In the genomic region with DNA sequence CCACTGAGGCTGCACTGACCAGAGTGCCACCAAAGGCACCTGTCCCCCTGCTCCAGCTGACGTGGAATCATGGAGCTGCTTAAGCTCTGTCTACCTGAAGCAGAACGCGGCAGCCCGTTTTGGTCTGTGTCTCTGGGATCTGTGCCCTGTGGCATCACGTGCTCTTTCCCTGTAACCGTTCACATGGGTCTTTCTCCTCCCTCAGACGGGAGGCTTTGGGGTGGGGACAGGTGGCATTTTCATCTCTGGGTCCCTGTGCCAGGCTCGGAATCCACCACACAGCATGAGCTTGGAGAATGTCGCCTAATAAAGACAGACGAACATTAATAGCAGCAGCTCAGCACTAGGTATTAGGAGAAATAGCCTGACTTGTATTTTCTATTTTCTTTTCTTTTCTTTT, we compare ENCODE assay signal across 16 cellular contexts. TPM values are rescaled to one million over a fixed set of nuclear protein-coding genes. Genes with fewer than 3 reads are reported as not detected.
DNase-seq lines count a peak whose midpoint lies in the region; ATAC-seq and TF ChIP-seq lines count a peak whose summit lies in the region.
"Had no signal": no experiment of that assay in that cellular context is flagged by ENCODE, and none has a peak within 500 bp of the region (broad histone marks: within the 10 kb centered on the region; RNA-seq: fewer than 3 reads in every experiment).

No MANE protein-coding gene starts in this region.

- H3K36me3 ChIP-seq in DOHH2 (ENCODE audit: control insufficient read depth, low read length): no peaks in the 10 kb centered on the region
- H3K36me3 ChIP-seq: ascending aorta, tibial nerve had no signal

- no peaks in the 10 kb centered on the region for H3K9me3 ChIP-seq in DOHH2 (ENCODE audit: control insufficient read depth, insufficient read depth, low read length)
- H3K9me3 ChIP-seq: A549, ascending aorta, tibial nerve had no signal

- H3F3A ChIP-seq in DOHH2 (ENCODE audit: control insufficient read depth, insufficient read depth): peaks cover 3% of the 10 kb centered on the region; the same call in 1 of the 2 replicates

- peaks cover 9% of the 10 kb centered on the region for H3K27me3 Mint-ChIP-seq in T-helper 2 cell treated with Interferon-gamma antibody and Interleukin-4, amounts not matched to agents 5 μg/mL and 100 μg/mL, for 36 hours (ENCODE audit: low read depth)
- H3K27me3 Mint-ChIP-seq in neural crest cell (ENCODE audit: low read depth): peaks cover 23% of the 10 kb centered on the region
- H3K27me3 Mint-ChIP-seq in activated CD8-positive, alpha-beta memory T cell treated with anti-CD3 and anti-CD28 coated beads, Interleukin-2, amount 10 ng/mL, durations not matched to agents 7 days and 5 days: peaks cover 7% of the 10 kb centered on the region

- H3K79me2 ChIP-seq in DOHH2 (ENCODE audit: control insufficient read depth, low read length): no peaks in the 10 kb centered on the region

- H3K9me2 ChIP-seq in DOHH2 (replicated peaks; ENCODE audit: control insufficient read depth, low read length): no peaks in the 10 kb centered on the region

- CTCF ChIA-PET in activated CD8-positive, alpha-beta memory T cell treated with anti-CD3 and anti-CD28 coated beads, Interleukin-2, amount 10 ng/mL, durations not matched to agents 7 days and 5 days (lab: Charles Lee): interaction anchor here (1.2 to 1.5 kb wide), 2 partner anchors 46 to 49 kb away, joined by 3 to 4 read pairs; no protein-coding TSS in a partner anchor

- H3K4me2 ChIP-seq in DOHH2 (ENCODE audit: low read length): peak overlapping the region; percentile 43
- H3K4me2 ChIP-seq: A549, smooth muscle cell had no signal

- peaks cover 2% of the 10 kb centered on the region for H3K4me1 Mint-ChIP-seq in T-helper 2 cell treated with Interferon-gamma antibody and Interleukin-4, amounts not matched to agents 5 μg/mL and 100 μg/mL, for 36 hours (ENCODE audit: low read depth)
- H3K4me1 Mint-ChIP-seq in neural crest cell: peaks cover 6% of the 10 kb centered on the region
- H3K4me1 Mint-ChIP-seq in activated CD8-positive, alpha-beta memory T cell treated with anti-CD3 and anti-CD28 coated beads, Interleukin-2, amount 10 ng/mL, durations not matched to agents 7 days and 5 days: no peaks in the 10 kb centered on the region

- H3K27ac Mint-ChIP-seq in T-helper 2 cell treated with Interferon-gamma antibody and Interleukin-4, amounts not matched to agents 5 μg/mL and 100 μg/mL, for 36 hours: no peak overlapping the region
- H3K27ac Mint-ChIP-seq in neural crest cell (ENCODE audit: unreplicated experiment): no peak overlapping the region
- H3K27ac Mint-ChIP-seq in activated CD8-positive, alpha-beta memory T cell treated with anti-CD3 and anti-CD28 coated beads, Interleukin-2, amount 10 ng/mL, durations not matched to agents 7 days and 5 days: no peak overlapping the region
- H3K27ac Mint-ChIP-seq: activated CD4-positive, alpha-beta memory T cell treated with anti-CD3 and anti-CD28 coated beads, Interleukin-2, amount 10 ng/mL, durations not matched to agents 7 days and 5 days had no signal

- peak overlapping the region; percentile 66 for H3K4me3 Mint-ChIP-seq in T-helper 2 cell treated with Interferon-gamma antibody and Interleukin-4, amounts not matched to agents 5 μg/mL and 100 μg/mL, for 36 hours
- H3K4me3 Mint-ChIP-seq in neural crest cell: peak overlapping the region; percentile 85
- no peak overlapping the region for H3K4me3 Mint-ChIP-seq in activated CD8-positive, alpha-beta memory T cell treated with anti-CD3 and anti-CD28 coated beads, Interleukin-2, amount 10 ng/mL, durations not matched to agents 7 days and 5 days

- H3K36me3 Mint-ChIP-seq in T-helper 2 cell treated with Interferon-gamma antibody and Interleukin-4, amounts not matched to agents 5 μg/mL and 100 μg/mL, for 36 hours (ENCODE audit: low read depth): no peaks in the 10 kb centered on the region
- no peaks in the 10 kb centered on the region for H3K36me3 Mint-ChIP-seq in neural crest cell (ENCODE audit: low read depth)
- no peaks in the 10 kb centered on the region for H3K36me3 Mint-ChIP-seq in activated CD8-positive, alpha-beta memory T cell treated with anti-CD3 and anti-CD28 coated beads, Interleukin-2, amount 10 ng/mL, durations not matched to agents 7 days and 5 days

- H3K4me3 ChIP-seq in DOHH2 (ENCODE audit: low read length): no peak overlapping the region
- H3K4me3 ChIP-seq: A549, ascending aorta, smooth muscle cell, tibial nerve had no signal

- H3K27me3 ChIP-seq in DOHH2 (ENCODE audit: control insufficient read depth, low read length): peaks cover 33% of the 10 kb centered on the region
- H3K27me3 ChIP-seq: ascending aorta had no signal

- peaks cover 4% of the 10 kb centered on the region; the same call in 1 of the 2 replicates for H4K20me1 ChIP-seq in DOHH2 (ENCODE audit: control insufficient read depth, insufficient read depth, low read depth, low read length)

- H3K4me1 ChIP-seq in DOHH2 (ENCODE audit: control insufficient read depth, low read length): peaks cover 32% of the 10 kb centered on the region

- no peak for ATAC-seq in activated CD8-positive, alpha-beta memory T cell treated with anti-CD3 and anti-CD28 coated beads, Interleukin-2, amount 10 ng/mL, durations not matched to agents 7 days and 5 days
- ATAC-seq: A549 had no signal

- H3K9me3 Mint-ChIP-seq in T-helper 2 cell treated with Interferon-gamma antibody and Interleukin-4, amounts not matched to agents 5 μg/mL and 100 μg/mL, for 36 hours: no peaks in the 10 kb centered on the region
- H3K9me3 Mint-ChIP-seq in neural crest cell: no peaks in the 10 kb centered on the region
- H3K9me3 Mint-ChIP-seq in activated CD8-positive, alpha-beta memory T cell treated with anti-CD3 and anti-CD28 coated beads, Interleukin-2, amount 10 ng/mL, durations not matched to agents 7 days and 5 days (ENCODE audit: low read depth): no peaks in the 10 kb centered on the region
- H3K9me3 Mint-ChIP-seq: activated CD4-positive, alpha-beta memory T cell treated with anti-CD3 and anti-CD28 coated beads, Interleukin-2, amount 10 ng/mL, durations not matched to agents 7 days and 5 days had no signal

- TF ChIP-seq CTCF in DOHH2 (IDR thresholded peaks at IDR 0.05; ENCODE audit: low read depth, low read length, poor library complexity, severe bottlenecking): no peak
- TF ChIP-seq CTCF in neural crest cell (conservative IDR thresholded peaks at IDR 0.05): no peak

- DNase-seq in T-helper 2 cell treated with Interferon-gamma antibody and Interleukin-4, amounts not matched to agents 5 μg/mL and 100 μg/mL, for 36 hours (ENCODE audit: low spot score): no peak
- DNase-seq in T-helper 2 cell: no peak
- peak; percentile 95 for DNase-seq in cerebellar cortex (ENCODE audit: low spot score)
- no peak for DNase-seq in neural crest cell (ENCODE audit: low read depth, low spot score)
- DNase-seq in mesenteric fat pad (ENCODE audit: low spot score): no peak
- DNase-seq in activated CD8-positive, alpha-beta memory T cell treated with anti-CD3 and anti-CD28 coated beads, Interleukin-2, amount 10 ng/mL, durations not matched to agents 7 days and 5 days: no peak
- no peak for DNase-seq in NCI-H82 treated with DMSO at 0.1 percent for 48 hours (lab: John Stamatoyannopoulos, UW; ENCODE audit: unreplicated experiment)
- DNase-seq: activated CD4-positive, alpha-beta memory T cell treated with anti-CD3 and anti-CD28 coated beads, Interleukin-2, amount 10 ng/mL, durations not matched to agents 7 days and 5 days; effector CD4-positive, alpha-beta T cell; foreskin fibroblast; SW 1271 had no signal

- no peak overlapping the region for H3K27ac ChIP-seq in DOHH2 (ENCODE audit: low read depth, low read length)
- H3K27ac ChIP-seq: A549, ascending aorta, tibial nerve had no signal

RNA-seq across cellular contexts. Expression of gene ADAP1, which starts 1.6 kb away (rescaled TPM):
- total RNA-seq in neural crest cell (5.2 and 6.4 TPM in 2 replicates), mesenteric fat pad (19.2 TPM)
- total RNA-seq in activated CD8-positive, alpha-beta memory T cell treated with anti-CD3 and anti-CD28 coated beads, Interleukin-2, amount 10 ng/mL, durations not matched to agents 7 days and 5 days: 10 to 100 TPM; 12.4 to 30.8 TPM

RNA-seq across cellular contexts. Expression of gene COX19, which starts 19.3 kb away (rescaled TPM):
- 12.7 and 13.1 TPM in 2 replicates for total RNA-seq in neural crest cell
- 6.3 TPM for total RNA-seq in mesenteric fat pad
- 10 to 100 TPM; 18.7 to 18.9 TPM for total RNA-seq in activated CD8-positive, alpha-beta memory T cell treated with anti-CD3 and anti-CD28 coated beads, Interleukin-2, amount 10 ng/mL, durations not matched to agents 7 days and 5 days

RNA-seq across cellular contexts. Expression of gene CYP2W1, which starts 26.9 kb away (rescaled TPM):
- total RNA-seq in neural crest cell (not detected in 2 replicates), mesenteric fat pad (not detected)
- not detected for total RNA-seq in activated CD8-positive, alpha-beta memory T cell treated with anti-CD3 and anti-CD28 coated beads, Interleukin-2, amount 10 ng/mL, durations not matched to agents 7 days and 5 days
- total RNA-seq: activated CD4-positive, alpha-beta memory T cell treated with anti-CD3 and anti-CD28 coated beads, Interleukin-2, amount 10 ng/mL, durations not matched to agents 7 days and 5 days; ascending aorta; smooth muscle cell had no signal
